Comparison of ENCODE assay signal across 1 cellular context in the genomic region with DNA sequence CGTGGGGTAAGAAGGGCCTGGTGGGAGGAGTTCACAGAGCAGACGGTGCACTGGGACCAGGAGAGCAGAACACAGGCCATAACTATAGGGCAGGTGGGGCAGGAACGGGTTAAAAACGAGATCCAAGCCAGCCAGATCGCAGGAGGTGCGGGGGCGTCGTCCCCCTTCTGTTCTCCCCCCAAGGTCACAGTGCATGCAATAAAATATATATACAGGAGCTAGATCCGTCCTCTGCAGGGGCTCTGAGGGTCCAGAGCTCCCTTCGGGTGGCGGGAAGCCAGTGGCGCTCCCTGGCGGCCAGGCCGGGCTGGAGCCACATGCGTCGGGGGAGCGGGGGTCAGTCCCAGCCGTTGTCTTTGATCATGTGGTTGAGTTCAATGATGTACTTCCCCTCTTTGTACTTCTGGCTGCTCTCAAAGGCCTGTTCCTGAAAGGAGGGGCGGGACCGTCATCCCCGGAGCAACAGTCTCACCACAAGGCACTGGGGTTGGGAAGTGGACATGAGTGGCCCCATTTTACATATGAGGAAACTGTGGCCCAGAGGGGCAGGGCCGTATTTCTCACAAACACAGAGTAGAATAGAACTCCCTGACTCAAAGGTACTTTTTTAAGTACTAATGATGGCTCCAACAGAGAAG.
A peak's percentile ranks its signal among the peaks of the same experiment; 100 is the strongest.
TF ChIP-seq lines count a peak whose summit lies in the region.

No MANE protein-coding gene starts in this region.

TF ChIP-seq in HepG2, 621 proteins besides CTCF, POLR2A, EP300 and RAD21 (continued from another document and continues in another):
- TF ChIP-seq, protein P1, sequence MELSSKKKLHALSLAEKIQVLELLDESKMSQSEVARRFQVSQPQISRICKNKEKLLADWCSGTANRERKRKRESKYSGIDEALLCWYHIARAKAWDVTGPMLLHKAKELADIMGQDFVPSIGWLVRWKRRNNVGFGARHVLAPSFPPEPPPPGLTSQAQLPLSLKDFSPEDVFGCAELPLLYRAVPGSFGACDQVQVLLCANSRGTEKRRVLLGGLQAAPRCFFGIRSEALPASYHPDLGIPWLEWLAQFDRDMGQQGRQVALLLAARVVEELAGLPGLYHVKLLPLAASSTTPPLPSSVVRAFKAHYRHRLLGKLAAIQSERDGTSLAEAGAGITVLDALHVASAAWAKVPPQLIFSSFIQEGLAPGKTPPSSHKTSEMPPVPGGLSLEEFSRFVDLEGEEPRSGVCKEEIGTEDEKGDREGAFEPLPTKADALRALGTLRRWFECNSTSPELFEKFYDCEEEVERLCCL (CRISPR knock-in tag; IDR thresholded peaks at IDR 0.05; ENCODE audit: borderline replicate concordance), result no peak
- TF ChIP-seq SMAD9 (CRISPR knock-in tag; IDR thresholded peaks at IDR 0.05) (no peak), SRSF4 (IDR thresholded peaks at IDR 0.05; ENCODE audit: low read depth, low read length, poor library complexity, severe bottlenecking) (no peak), KDM4B (CRISPR knock-in tag; IDR thresholded peaks at IDR 0.05) (0 out of 2 replicates have a peak, but pooled peaks have one; percentile 48), ZNF644 (CRISPR knock-in tag; IDR thresholded peaks at IDR 0.05; ENCODE audit: low read depth) (no peak), ZNF138 (CRISPR knock-in tag; IDR thresholded peaks at IDR 0.05; ENCODE audit: low read depth) (no peak), MLLT10 (CRISPR knock-in tag; IDR thresholded peaks at IDR 0.05) (no peak), EED (CRISPR knock-in tag; IDR thresholded peaks at IDR 0.05) (no peak), CBX2 (IDR thresholded peaks at IDR 0.05; ENCODE audit: low read depth, low read length) (no peak), CBX2 (CRISPR knock-in tag; IDR thresholded peaks at IDR 0.05; ENCODE audit: low read depth) (no peak), ZNF264 (CRISPR knock-in tag; IDR thresholded peaks at IDR 0.05) (peak; percentile 73), ZMYM4 (CRISPR knock-in tag; IDR thresholded peaks at IDR 0.05) (peak; percentile 36), PAX8 (CRISPR knock-in tag; IDR thresholded peaks at IDR 0.05; ENCODE audit: borderline replicate concordance) (0 out of 2 replicates have a peak, but pooled peaks have one; percentile 65), ZNF841 (CRISPR knock-in tag; IDR thresholded peaks at IDR 0.05; ENCODE audit: borderline replicate concordance) (no peak), TAF1 (CRISPR knock-in tag; IDR thresholded peaks at IDR 0.05) (no peak), NFIB (CRISPR knock-in tag; IDR thresholded peaks at IDR 0.05; ENCODE audit: borderline replicate concordance) (no peak), GATA4 (IDR thresholded peaks at IDR 0.05; ENCODE audit: borderline replicate concordance, low read depth) (peak; percentile 36; the same call in 1 of the 2 replicates), SP140L (CRISPR knock-in tag; IDR thresholded peaks at IDR 0.05; ENCODE audit: borderline replicate concordance) (no peak), ZNF558 (CRISPR knock-in tag; IDR thresholded peaks at IDR 0.05; ENCODE audit: borderline replicate concordance) (peak; percentile 96), ELF3 (CRISPR knock-in tag; IDR thresholded peaks at IDR 0.05) (no peak), ZBTB1 (CRISPR knock-in tag; IDR thresholded peaks at IDR 0.05; ENCODE audit: borderline replicate concordance) (no peak), KAT7 (CRISPR knock-in tag; IDR thresholded peaks at IDR 0.05; ENCODE audit: borderline replicate concordance) (no peak; the same call in 1 of the 2 replicates), ZSCAN30 (CRISPR knock-in tag; IDR thresholded peaks at IDR 0.05) (no peak), ZFP1 (CRISPR knock-in tag; IDR thresholded peaks at IDR 0.05) (peak; percentile 27; the same call in 1 of the 2 replicates), ATF7-NPFF (CRISPR knock-in tag; IDR thresholded peaks at IDR 0.05; ENCODE audit: low read depth) (peak; percentile 62; the same call in 1 of the 2 replicates), JARID2 (CRISPR knock-in tag; IDR thresholded peaks at IDR 0.05; ENCODE audit: insufficient replicate concordance) (no peak), DNMT3B (CRISPR knock-in tag; conservative IDR thresholded peaks at IDR 0.05) (no peak)
- TF ChIP-seq, protein P2, sequence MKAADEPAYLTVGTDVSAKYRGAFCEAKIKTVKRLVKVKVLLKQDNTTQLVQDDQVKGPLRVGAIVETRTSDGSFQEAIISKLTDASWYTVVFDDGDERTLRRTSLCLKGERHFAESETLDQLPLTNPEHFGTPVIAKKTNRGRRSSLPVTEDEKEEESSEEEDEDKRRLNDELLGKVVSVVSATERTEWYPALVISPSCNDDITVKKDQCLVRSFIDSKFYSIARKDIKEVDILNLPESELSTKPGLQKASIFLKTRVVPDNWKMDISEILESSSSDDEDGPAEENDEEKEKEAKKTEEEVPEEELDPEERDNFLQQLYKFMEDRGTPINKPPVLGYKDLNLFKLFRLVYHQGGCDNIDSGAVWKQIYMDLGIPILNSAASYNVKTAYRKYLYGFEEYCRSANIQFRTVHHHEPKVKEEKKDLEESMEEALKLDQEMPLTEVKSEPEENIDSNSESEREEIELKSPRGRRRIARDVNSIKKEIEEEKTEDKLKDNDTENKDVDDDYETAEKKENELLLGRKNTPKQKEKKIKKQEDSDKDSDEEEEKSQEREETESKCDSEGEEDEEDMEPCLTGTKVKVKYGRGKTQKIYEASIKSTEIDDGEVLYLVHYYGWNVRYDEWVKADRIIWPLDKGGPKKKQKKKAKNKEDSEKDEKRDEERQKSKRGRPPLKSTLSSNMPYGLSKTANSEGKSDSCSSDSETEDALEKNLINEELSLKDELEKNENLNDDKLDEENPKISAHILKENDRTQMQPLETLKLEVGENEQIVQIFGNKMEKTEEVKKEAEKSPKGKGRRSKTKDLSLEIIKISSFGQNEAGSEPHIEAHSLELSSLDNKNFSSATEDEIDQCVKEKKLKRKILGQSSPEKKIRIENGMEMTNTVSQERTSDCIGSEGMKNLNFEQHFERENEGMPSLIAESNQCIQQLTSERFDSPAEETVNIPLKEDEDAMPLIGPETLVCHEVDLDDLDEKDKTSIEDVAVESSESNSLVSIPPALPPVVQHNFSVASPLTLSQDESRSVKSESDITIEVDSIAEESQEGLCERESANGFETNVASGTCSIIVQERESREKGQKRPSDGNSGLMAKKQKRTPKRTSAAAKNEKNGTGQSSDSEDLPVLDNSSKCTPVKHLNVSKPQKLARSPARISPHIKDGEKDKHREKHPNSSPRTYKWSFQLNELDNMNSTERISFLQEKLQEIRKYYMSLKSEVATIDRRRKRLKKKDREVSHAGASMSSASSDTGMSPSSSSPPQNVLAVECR (CRISPR knock-in tag; IDR thresholded peaks at IDR 0.05; ENCODE audit: borderline replicate concordance), result peak; percentile 66; the same call in 1 of the 2 replicates
- TF ChIP-seq, protein P3, sequence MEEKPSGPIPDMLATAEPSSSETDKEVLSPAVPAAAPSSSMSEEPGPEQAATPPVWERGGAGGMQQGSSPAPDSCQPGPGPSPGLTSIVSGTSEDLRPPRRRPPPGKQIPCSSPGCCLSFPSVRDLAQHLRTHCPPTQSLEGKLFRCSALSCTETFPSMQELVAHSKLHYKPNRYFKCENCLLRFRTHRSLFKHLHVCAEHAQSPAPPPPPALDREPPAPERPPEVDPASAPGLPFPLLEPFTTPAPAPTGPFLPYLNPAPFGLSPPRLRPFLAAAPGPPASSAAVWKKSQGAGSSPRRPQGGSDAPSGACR (CRISPR knock-in tag; IDR thresholded peaks at IDR 0.05), result no peak; the same call in none of the 2 replicates
- TF ChIP-seq, protein P4, sequence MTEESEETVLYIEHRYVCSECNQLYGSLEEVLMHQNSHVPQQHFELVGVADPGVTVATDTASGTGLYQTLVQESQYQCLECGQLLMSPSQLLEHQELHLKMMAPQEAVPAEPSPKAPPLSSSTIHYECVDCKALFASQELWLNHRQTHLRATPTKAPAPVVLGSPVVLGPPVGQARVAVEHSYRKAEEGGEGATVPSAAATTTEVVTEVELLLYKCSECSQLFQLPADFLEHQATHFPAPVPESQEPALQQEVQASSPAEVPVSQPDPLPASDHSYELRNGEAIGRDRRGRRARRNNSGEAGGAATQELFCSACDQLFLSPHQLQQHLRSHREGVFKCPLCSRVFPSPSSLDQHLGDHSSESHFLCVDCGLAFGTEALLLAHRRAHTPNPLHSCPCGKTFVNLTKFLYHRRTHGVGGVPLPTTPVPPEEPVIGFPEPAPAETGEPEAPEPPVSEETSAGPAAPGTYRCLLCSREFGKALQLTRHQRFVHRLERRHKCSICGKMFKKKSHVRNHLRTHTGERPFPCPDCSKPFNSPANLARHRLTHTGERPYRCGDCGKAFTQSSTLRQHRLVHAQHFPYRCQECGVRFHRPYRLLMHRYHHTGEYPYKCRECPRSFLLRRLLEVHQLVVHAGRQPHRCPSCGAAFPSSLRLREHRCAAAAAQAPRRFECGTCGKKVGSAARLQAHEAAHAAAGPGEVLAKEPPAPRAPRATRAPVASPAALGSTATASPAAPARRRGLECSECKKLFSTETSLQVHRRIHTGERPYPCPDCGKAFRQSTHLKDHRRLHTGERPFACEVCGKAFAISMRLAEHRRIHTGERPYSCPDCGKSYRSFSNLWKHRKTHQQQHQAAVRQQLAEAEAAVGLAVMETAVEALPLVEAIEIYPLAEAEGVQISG (CRISPR knock-in tag; IDR thresholded peaks at IDR 0.05), result peak; percentile 69
- TF ChIP-seq, protein P5, sequence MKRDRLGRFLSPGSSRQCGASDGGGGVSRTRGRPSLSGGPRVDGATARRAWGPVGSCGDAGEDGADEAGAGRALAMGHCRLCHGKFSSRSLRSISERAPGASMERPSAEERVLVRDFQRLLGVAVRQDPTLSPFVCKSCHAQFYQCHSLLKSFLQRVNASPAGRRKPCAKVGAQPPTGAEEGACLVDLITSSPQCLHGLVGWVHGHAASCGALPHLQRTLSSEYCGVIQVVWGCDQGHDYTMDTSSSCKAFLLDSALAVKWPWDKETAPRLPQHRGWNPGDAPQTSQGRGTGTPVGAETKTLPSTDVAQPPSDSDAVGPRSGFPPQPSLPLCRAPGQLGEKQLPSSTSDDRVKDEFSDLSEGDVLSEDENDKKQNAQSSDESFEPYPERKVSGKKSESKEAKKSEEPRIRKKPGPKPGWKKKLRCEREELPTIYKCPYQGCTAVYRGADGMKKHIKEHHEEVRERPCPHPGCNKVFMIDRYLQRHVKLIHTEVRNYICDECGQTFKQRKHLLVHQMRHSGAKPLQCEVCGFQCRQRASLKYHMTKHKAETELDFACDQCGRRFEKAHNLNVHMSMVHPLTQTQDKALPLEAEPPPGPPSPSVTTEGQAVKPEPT (CRISPR knock-in tag; IDR thresholded peaks at IDR 0.05; ENCODE audit: low read depth), result 0 out of 2 replicates have a peak, but pooled peaks have one; percentile 76
- TF ChIP-seq, protein P6, sequence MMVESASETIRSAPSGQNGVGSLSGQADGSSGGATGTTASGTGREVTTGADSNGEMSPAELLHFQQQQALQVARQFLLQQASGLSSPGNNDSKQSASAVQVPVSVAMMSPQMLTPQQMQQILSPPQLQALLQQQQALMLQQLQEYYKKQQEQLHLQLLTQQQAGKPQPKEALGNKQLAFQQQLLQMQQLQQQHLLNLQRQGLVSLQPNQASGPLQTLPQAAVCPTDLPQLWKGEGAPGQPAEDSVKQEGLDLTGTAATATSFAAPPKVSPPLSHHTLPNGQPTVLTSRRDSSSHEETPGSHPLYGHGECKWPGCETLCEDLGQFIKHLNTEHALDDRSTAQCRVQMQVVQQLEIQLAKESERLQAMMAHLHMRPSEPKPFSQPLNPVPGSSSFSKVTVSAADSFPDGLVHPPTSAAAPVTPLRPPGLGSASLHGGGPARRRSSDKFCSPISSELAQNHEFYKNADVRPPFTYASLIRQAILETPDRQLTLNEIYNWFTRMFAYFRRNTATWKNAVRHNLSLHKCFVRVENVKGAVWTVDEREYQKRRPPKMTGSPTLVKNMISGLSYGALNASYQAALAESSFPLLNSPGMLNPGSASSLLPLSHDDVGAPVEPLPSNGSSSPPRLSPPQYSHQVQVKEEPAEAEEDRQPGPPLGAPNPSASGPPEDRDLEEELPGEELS (CRISPR knock-in tag; IDR thresholded peaks at IDR 0.05), result no peak; the same call in 1 of the 2 replicates
- TF ChIP-seq, protein P7, sequence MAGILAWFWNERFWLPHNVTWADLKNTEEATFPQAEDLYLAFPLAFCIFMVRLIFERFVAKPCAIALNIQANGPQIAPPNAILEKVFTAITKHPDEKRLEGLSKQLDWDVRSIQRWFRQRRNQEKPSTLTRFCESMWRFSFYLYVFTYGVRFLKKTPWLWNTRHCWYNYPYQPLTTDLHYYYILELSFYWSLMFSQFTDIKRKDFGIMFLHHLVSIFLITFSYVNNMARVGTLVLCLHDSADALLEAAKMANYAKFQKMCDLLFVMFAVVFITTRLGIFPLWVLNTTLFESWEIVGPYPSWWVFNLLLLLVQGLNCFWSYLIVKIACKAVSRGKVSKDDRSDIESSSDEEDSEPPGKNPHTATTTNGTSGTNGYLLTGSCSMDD (CRISPR knock-in tag; IDR thresholded peaks at IDR 0.05), result no peak
- TF ChIP-seq, protein P8, sequence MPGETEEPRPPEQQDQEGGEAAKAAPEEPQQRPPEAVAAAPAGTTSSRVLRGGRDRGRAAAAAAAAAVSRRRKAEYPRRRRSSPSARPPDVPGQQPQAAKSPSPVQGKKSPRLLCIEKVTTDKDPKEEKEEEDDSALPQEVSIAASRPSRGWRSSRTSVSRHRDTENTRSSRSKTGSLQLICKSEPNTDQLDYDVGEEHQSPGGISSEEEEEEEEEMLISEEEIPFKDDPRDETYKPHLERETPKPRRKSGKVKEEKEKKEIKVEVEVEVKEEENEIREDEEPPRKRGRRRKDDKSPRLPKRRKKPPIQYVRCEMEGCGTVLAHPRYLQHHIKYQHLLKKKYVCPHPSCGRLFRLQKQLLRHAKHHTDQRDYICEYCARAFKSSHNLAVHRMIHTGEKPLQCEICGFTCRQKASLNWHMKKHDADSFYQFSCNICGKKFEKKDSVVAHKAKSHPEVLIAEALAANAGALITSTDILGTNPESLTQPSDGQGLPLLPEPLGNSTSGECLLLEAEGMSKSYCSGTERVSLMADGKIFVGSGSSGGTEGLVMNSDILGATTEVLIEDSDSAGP (CRISPR knock-in tag; IDR thresholded peaks at IDR 0.05; ENCODE audit: borderline replicate concordance), result peak; percentile 67
- TF ChIP-seq, protein P9, sequence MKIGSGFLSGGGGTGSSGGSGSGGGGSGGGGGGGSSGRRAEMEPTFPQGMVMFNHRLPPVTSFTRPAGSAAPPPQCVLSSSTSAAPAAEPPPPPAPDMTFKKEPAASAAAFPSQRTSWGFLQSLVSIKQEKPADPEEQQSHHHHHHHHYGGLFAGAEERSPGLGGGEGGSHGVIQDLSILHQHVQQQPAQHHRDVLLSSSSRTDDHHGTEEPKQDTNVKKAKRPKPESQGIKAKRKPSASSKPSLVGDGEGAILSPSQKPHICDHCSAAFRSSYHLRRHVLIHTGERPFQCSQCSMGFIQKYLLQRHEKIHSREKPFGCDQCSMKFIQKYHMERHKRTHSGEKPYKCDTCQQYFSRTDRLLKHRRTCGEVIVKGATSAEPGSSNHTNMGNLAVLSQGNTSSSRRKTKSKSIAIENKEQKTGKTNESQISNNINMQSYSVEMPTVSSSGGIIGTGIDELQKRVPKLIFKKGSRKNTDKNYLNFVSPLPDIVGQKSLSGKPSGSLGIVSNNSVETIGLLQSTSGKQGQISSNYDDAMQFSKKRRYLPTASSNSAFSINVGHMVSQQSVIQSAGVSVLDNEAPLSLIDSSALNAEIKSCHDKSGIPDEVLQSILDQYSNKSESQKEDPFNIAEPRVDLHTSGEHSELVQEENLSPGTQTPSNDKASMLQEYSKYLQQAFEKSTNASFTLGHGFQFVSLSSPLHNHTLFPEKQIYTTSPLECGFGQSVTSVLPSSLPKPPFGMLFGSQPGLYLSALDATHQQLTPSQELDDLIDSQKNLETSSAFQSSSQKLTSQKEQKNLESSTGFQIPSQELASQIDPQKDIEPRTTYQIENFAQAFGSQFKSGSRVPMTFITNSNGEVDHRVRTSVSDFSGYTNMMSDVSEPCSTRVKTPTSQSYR (CRISPR knock-in tag; IDR thresholded peaks at IDR 0.05; ENCODE audit: borderline replicate concordance), result peak; percentile 53; the same call in 1 of the 2 replicates
